Comparison of ENCODE assay signal across 33 cellular contexts in the genomic region with DNA sequence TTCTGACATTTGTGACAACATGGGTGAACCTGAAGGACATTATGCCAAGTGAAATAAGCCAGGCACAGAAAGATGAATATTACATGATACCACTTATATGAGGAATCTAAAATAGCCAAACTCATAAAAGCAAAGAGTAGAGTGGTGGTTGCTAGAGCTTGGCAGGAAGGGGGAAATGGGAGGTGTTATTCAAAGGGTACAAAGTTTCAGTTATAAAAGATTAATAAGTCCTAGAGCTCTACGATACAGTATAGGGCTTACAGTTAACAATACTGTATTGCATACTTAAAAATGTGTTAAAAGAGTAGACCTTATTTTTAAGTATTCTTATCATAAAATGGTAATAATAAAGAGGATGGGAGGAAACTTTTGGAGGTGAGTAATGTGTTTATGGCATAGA.
"Had no signal": no experiment of that assay in that cellular context is flagged by ENCODE, and none has a peak within 500 bp of the region (broad histone marks: within the 10 kb centered on the region; RNA-seq: fewer than 3 reads in every experiment).

No MANE protein-coding gene starts in this region.

- H3K4me3 ChIP-seq: MG63 had no signal

- H3K27ac ChIP-seq: KMS-11 had no signal

- H3K27me3 ChIP-seq: MG63 had no signal

- H3K36me3 ChIP-seq: MG63 had no signal

- H3K9me3 ChIP-seq: MG63 had no signal

- DNase-seq: Karpas-422, Kasumi-1, MG63, MM.1S, MV-4-11, NCI-H1048, NCI-H1092, NCI-H1092 treated with DMSO at 0.1 percent for 48 hours, NCI-H1105, NCI-H1105 treated with DMSO at 0.1 percent for 48 hours, NCI-H1417 treated with DMSO at 0.1 percent for 48 hours, NCI-H1436, NCI-H1436 treated with DMSO at 0.1 percent for 48 hours, NCI-H146, NCI-H1694, NCI-H1694 treated with DMSO at 0.1 percent for 48 hours, NCI-H187, NCI-H187 treated with DMSO at 0.1 percent for 48 hours, NCI-H1930, NCI-H2029, NCI-H2029 treated with DMSO at 0.1 percent for 48 hours, NCI-H2081, NCI-H2081 treated with DMSO at 0.1 percent for 48 hours, NCI-H2107, NCI-H2171, NCI-H2171 treated with DMSO at 0.1 percent for 48 hours, NCI-H2227 treated with DMSO at 0.1 percent for 48 hours, NCI-H226, NCI-H446, NCI-H446 treated with DMSO at 0.1 percent for 48 hours, NCI-H510A, NCI-H510A treated with DMSO at 0.1 percent for 48 hours had no signal
